ENCODE assay signal across 8 cellular contexts in genomic region chr2:136206613-136207012, GRCh38.
A peak's percentile ranks its signal among the peaks of the same experiment; 100 is the strongest.
DNase-seq lines count a peak whose midpoint lies in the region; ATAC-seq and TF ChIP-seq lines count a peak whose summit lies in the region.

No MANE protein-coding gene starts in this region.

- peaks cover 17% of the 10 kb centered on the region for H3K9me3 Mint-ChIP-seq in activated naive CD8-positive, alpha-beta T cell treated with anti-CD3 and anti-CD28 coated beads for 36 hours

- no peak for TF ChIP-seq CTCF in GM20000 (IDR thresholded peaks at IDR 0.05; ENCODE audit: extremely low read depth, missing control alignments)

- H3K36me3 Mint-ChIP-seq in activated naive CD8-positive, alpha-beta T cell treated with anti-CD3 and anti-CD28 coated beads for 36 hours, result peaks cover 20% of the 10 kb centered on the region

- ATAC-seq in GM18498 (IDR thresholded peaks at IDR 0.05; ENCODE audit: unreplicated experiment) (peak; percentile 97), HG03460 (IDR thresholded peaks at IDR 0.05; ENCODE audit: unreplicated experiment) (peak; percentile 94)

- H3K4me3 Mint-ChIP-seq in activated naive CD8-positive, alpha-beta T cell treated with anti-CD3 and anti-CD28 coated beads for 36 hours, result no peak overlapping the region

- H3K27ac Mint-ChIP-seq in activated naive CD8-positive, alpha-beta T cell treated with anti-CD3 and anti-CD28 coated beads for 36 hours, result peak overlapping the region; percentile 65

- DNase-seq in GM20000 (ENCODE audit: low spot score) (peak; percentile 55), H7 (no peak), SKM-1 (lab: John Stamatoyannopoulos, UW; ENCODE audit: unreplicated experiment) (no peak), NCI-H2227 (lab: John Stamatoyannopoulos, UW; ENCODE audit: unreplicated experiment) (no peak)
- DNase-seq in activated naive CD8-positive, alpha-beta T cell treated with anti-CD3 and anti-CD28 coated beads for 36 hours, result no peak
- no peak for DNase-seq in activated CD8-positive, alpha-beta memory T cell treated with anti-CD3 and anti-CD28 coated beads, Interleukin-2, amount 50 U/mL, for 4 hours

- H3K4me1 Mint-ChIP-seq in activated naive CD8-positive, alpha-beta T cell treated with anti-CD3 and anti-CD28 coated beads for 36 hours, result peaks cover 29% of the 10 kb centered on the region

- no peaks in the 10 kb centered on the region for H3K27me3 ChIP-seq in H7 (ENCODE audit: control insufficient read depth, insufficient read depth, low read length)

- H3K4me3 ChIP-seq in H7 (ENCODE audit: insufficient read depth, low read depth, low read length), result no peak overlapping the region

- H3K36me3 ChIP-seq in H7 (replicated peaks; ENCODE audit: control insufficient read depth, insufficient read depth, low read length), result no peaks in the 10 kb centered on the region

- H3K27me3 Mint-ChIP-seq in activated naive CD8-positive, alpha-beta T cell treated with anti-CD3 and anti-CD28 coated beads for 36 hours, result no peaks in the 10 kb centered on the region
